ENCODE assay signal across 27 cellular contexts in genomic region chr2:74538881-74539339, GRCh38. TPM values are rescaled to one million over a fixed set of nuclear protein-coding genes. Genes with fewer than 3 reads are reported as not detected.
DNase-seq lines count a peak whose midpoint lies in the region; ATAC-seq, FAIRE-seq and TF ChIP-seq lines count a peak whose summit lies in the region.
"Had no signal": no experiment of that assay in that cellular context is flagged by ENCODE, and none has a peak within 500 bp of the region (broad histone marks: within the 10 kb centered on the region; RNA-seq: fewer than 3 reads in every experiment).

No MANE protein-coding gene starts in this region.

- peak overlapping the region in 2 of 8 donors; percentile 6 to 45 for H3K4me3 ChIP-seq in spleen
- H3K4me3 ChIP-seq: colonic mucosa, heart right ventricle, prostate gland, uterus had no signal

- H3K4me1 Mint-ChIP-seq in activated B cell treated with CpG ODN at 0.5 μM for 24 hours, result peaks cover 31% of the 10 kb centered on the region

- peaks cover 2% of the 10 kb centered on the region for H3K9me3 Mint-ChIP-seq in activated B cell treated with CpG ODN at 0.5 μM for 24 hours
- H3K9me3 Mint-ChIP-seq: activated CD4-positive, alpha-beta memory T cell treated with anti-CD3 and anti-CD28 coated beads, Interleukin-2, amount 10 ng/mL, durations not matched to agents 7 days and 5 days; activated naive CD4-positive, alpha-beta T cell treated with anti-CD3 and anti-CD28 coated beads for 36 hours; activated T-cell treated with anti-CD3 and anti-CD28 coated beads, Interleukin-2, amount 50 U/mL, for 24 hours; nephron had no signal

- H3K27ac Mint-ChIP-seq in activated B cell treated with CpG ODN at 0.5 μM for 24 hours, result peak overlapping the region; percentile 89
- H3K27ac Mint-ChIP-seq: activated CD4-positive, alpha-beta memory T cell treated with anti-CD3 and anti-CD28 coated beads, Interleukin-2, amount 10 ng/mL, durations not matched to agents 7 days and 5 days; activated naive CD4-positive, alpha-beta T cell treated with anti-CD3 and anti-CD28 coated beads for 36 hours; activated T-cell treated with anti-CD3 and anti-CD28 coated beads, Interleukin-2, amount 50 U/mL, for 24 hours; nephron had no signal

- TF ChIP-seq CTCF in activated B cell treated with CpG ODN at 0.5 μM for 24 hours (IDR thresholded peaks at IDR 0.05) (no peak), spleen (IDR thresholded peaks at IDR 0.05 in 8 of 11, conservative IDR thresholded peaks at IDR 0.05 in 3 of 11) (no peak)

- peak overlapping the region in 6 of 8 donors; percentile 6 to 66 (median 56) for H3K27ac ChIP-seq in spleen
- H3K27ac ChIP-seq: colonic mucosa, prostate gland, uterus, VCaP had no signal

- no peaks in the 10 kb centered on the region for H3K9me3 ChIP-seq in spleen
- H3K9me3 ChIP-seq: colonic mucosa, heart right ventricle, prostate gland, uterus had no signal

- no peaks in the 10 kb centered on the region for H3K27me3 Mint-ChIP-seq in activated B cell treated with CpG ODN at 0.5 μM for 24 hours

- H3K4me3 Mint-ChIP-seq in activated B cell treated with CpG ODN at 0.5 μM for 24 hours, result peak overlapping the region; percentile 81
- H3K4me3 Mint-ChIP-seq: activated CD4-positive, alpha-beta memory T cell treated with anti-CD3 and anti-CD28 coated beads, Interleukin-2, amount 10 ng/mL, durations not matched to agents 7 days and 5 days; activated naive CD4-positive, alpha-beta T cell treated with anti-CD3 and anti-CD28 coated beads for 36 hours; activated T-cell treated with anti-CD3 and anti-CD28 coated beads, Interleukin-2, amount 50 U/mL, for 24 hours; nephron had no signal

- WGBS in spleen, 5 donors, result 29 to 52% (median 33%) methylated on average over 7 of the region's 7 CpGs

- H3K36me3 ChIP-seq in spleen, result peaks cover 0 to 7% (median 0%) of the 10 kb centered on the region in 6 donors
- H3K36me3 ChIP-seq: colonic mucosa, prostate gland, uterus had no signal

- no peaks in the 10 kb centered on the region for H3K27me3 ChIP-seq in spleen (replicated peaks in 1 of 7)
- H3K27me3 ChIP-seq: colonic mucosa, heart right ventricle, uterus had no signal

- intact Hi-C loops in activated B cell treated with CpG ODN at 0.5 μM for 24 hours (cut with micrococcal nuclease) (loop anchor here (1.0 kb wide), 1 partner anchor 10 kb away; the partner anchor contains the start of genes AUP1 and HTRA2), spleen (cut with DNase I; ENCODE audit: low total_unique reads) (no loop called here)

- TF ChIP-seq POLR2A in GM12891 (IDR thresholded peaks at IDR 0.05; ENCODE audit: low read depth, low read length) (no peak), spleen (IDR thresholded peaks at IDR 0.05) (no peak)

- peaks cover 1% of the 10 kb centered on the region for H3K36me3 Mint-ChIP-seq in activated B cell treated with CpG ODN at 0.5 μM for 24 hours (ENCODE audit: low read depth)

- CTCF ChIA-PET in activated B cell treated with CpG ODN at 0.5 μM for 24 hours (lab: Charles Lee), result interaction anchor here (0.5 to 1.9 kb wide), 4 partner anchors 8 to 49 kb away, joined by 3 to 6 read pairs (median 4); partner anchors contain the start of genes AUP1, HTRA2 and PCGF1

- POLR2A ChIA-PET in activated B cell treated with CpG ODN at 0.5 μM for 24 hours (lab: Charles Lee), result interaction anchor here (0.6 to 2.3 kb wide), 14 partner anchors 9 to 361 kb away, joined by 3 to 26 read pairs (median 5); partner anchors contain the start of genes AUP1, C2orf81, CCDC142 and HTRA2

- peak; percentile 70 for ATAC-seq in HG02610 (IDR thresholded peaks at IDR 0.05; ENCODE audit: unreplicated experiment)
- ATAC-seq in activated B cell treated with CpG ODN at 0.5 μM for 24 hours (ENCODE audit: low read depth), result peak; percentile 77
- ATAC-seq in GM18867 (IDR thresholded peaks at IDR 0.05; ENCODE audit: unreplicated experiment), result no peak
- ATAC-seq: heart right ventricle had no signal

- peaks cover 0 to 26% (median 2%) of the 10 kb centered on the region in 6 donors for H3K4me1 ChIP-seq in spleen
- H3K4me1 ChIP-seq: colonic mucosa, prostate gland, uterus had no signal

- no peak for DNase-seq in GM12891 (ENCODE audit: insufficient read length, low spot score)
- no peak for DNase-seq in activated B cell treated with CpG ODN at 0.5 μM for 24 hours
- no peak for DNase-seq in spleen
- DNase-seq in NCI-H2081 treated with DMSO at 0.1 percent for 48 hours (lab: John Stamatoyannopoulos, UW), result no peak
- DNase-seq in NCI-H1694 (lab: John Stamatoyannopoulos, UW), result no peak
- DNase-seq: activated CD4-positive, alpha-beta memory T cell treated with anti-CD3 and anti-CD28 coated beads, Interleukin-2, amount 10 ng/mL, durations not matched to agents 7 days and 5 days; activated naive CD4-positive, alpha-beta T cell treated with anti-CD3 and anti-CD28 coated beads for 36 hours; activated T-cell treated with anti-CD3 and anti-CD28 coated beads, Interleukin-2, amount 50 U/mL, for 24 hours; C1 segment of cervical spinal cord; colonic mucosa; heart right ventricle; MM.1S; NCI-H187 treated with DMSO at 0.1 percent for 48 hours; NCI-H524; SHP77; small intestine; stimulated activated CD4-positive, alpha-beta T cell treated with anti-CD3 and anti-CD28 coated beads, Interleukin-4, amount 100 ng/mL, for 4 hours; substantia nigra; T-helper 1 cell; uterus had no signal

- peak; percentile 23 for FAIRE-seq in GM12891 (lab: Jason Lieb, UNC)
- FAIRE-seq: D721Med, G401.6, small intestine had no signal

TF ChIP-seq in GM12891, 5 proteins besides CTCF, POLR2A, EP300 and RAD21:
- TF ChIP-seq SPI1 (IDR thresholded peaks at IDR 0.05; ENCODE audit: low read depth, low read length) (peak; percentile 45; the same call in 1 of the 2 replicates), TAF1 (IDR thresholded peaks at IDR 0.05; ENCODE audit: low read depth, low read length) (no peak)

RNA-seq across cellular contexts. Expression of gene HTRA2, which starts 9.2 kb away (rescaled TPM):
- polyA plus RNA-seq in GM12891 (2012; ENCODE audit: low read depth, missing spikeins), result 58.5 TPM
- 49.4 and 53.1 TPM in 2 replicates for total RNA-seq in activated B cell treated with CpG ODN at 0.5 μM for 24 hours
- total RNA-seq in spleen, result 10 to 100 TPM; 34.2 to 58.7 (median 38.7) TPM
- polyA plus RNA-seq in spleen, result 10 to 100 TPM; 46.0 to 48.7 (median 48.0) TPM

RNA-seq across cellular contexts. Expression of gene AUP1, which starts 9.4 kb away (rescaled TPM):
- polyA plus RNA-seq in GM12891 (2012; ENCODE audit: low read depth, missing spikeins), result 96.8 TPM
- total RNA-seq in activated B cell treated with CpG ODN at 0.5 μM for 24 hours, result 167 and 177 TPM in 2 replicates
- 100 to 1,000 TPM; 107 to 182 (median 125) TPM for total RNA-seq in spleen
- polyA plus RNA-seq in spleen, result 100 to 1,000 TPM; 140 to 226 (median 223) TPM

RNA-seq across cellular contexts. Expression of gene DQX1, which starts 12.9 kb away (rescaled TPM):
- 1.2 TPM for polyA plus RNA-seq in GM12891 (2012; ENCODE audit: low read depth, missing spikeins)
- total RNA-seq in activated B cell treated with CpG ODN at 0.5 μM for 24 hours (0.51 and 0.73 TPM in 2 replicates), spleen (under 1 TPM in 5 of 7 donors, not detected in 2; 0.24 to 0.52 (median 0.43) TPM)
- under 1 TPM; 0.09 to 0.22 (median 0.11) TPM for polyA plus RNA-seq in spleen
- total RNA-seq: prostate gland, uterus had no signal

RNA-seq across cellular contexts. Expression of gene LOXL3, which starts 14.8 kb away (rescaled TPM):
- 3.3 TPM for polyA plus RNA-seq in GM12891 (2012; ENCODE audit: low read depth, missing spikeins)
- total RNA-seq in activated B cell treated with CpG ODN at 0.5 μM for 24 hours, result 1.4 and 2.3 TPM in 2 replicates
- total RNA-seq in spleen, result 10 to 100 TPM; 11.6 to 27.4 (median 18.0) TPM
- polyA plus RNA-seq in spleen, result 1 to 10 TPM; 1.8 to 4.6 (median 3.6) TPM

RNA-seq across cellular contexts. Expression of gene DOK1, which starts 15.6 kb away (rescaled TPM):
- 27.6 TPM for polyA plus RNA-seq in GM12891 (2012; ENCODE audit: low read depth, missing spikeins)
- total RNA-seq in activated B cell treated with CpG ODN at 0.5 μM for 24 hours (33.8 and 35.1 TPM in 2 replicates), spleen (10 to 100 TPM; 36.2 to 59.1 (median 39.7) TPM)
- 10 to 100 TPM; 19.9 to 41.7 (median 21.0) TPM for polyA plus RNA-seq in spleen
